ENCODE assay signal across 8 cellular contexts in the genomic region with DNA sequence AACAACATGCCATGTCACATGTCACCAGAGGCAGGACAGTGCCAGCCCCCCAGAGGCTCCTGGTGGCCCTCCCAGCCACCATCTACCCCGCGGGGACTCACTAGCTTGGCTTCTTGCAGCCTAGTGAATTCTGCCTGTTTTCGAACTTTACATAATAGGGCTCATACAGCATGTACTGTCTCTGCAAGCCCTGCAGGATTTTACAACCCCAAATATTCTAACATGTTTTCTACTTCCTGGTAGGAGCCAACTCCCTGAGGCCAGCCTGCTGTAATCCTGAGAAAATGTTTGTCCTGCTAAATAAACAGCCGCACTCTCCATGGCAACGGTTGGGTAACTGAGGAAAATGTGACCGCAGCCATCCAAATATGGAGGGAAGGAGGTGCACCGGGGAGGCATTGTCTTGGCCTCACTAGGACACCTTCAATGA. TPM values are rescaled to one million over a fixed set of nuclear protein-coding genes. Genes with fewer than 3 reads are reported as not detected.
DNase-seq lines count a peak whose midpoint lies in the region; ATAC-seq and TF ChIP-seq lines count a peak whose summit lies in the region.

No MANE protein-coding gene starts in this region.

- DNase-seq in Right ventricle myocardium inferior (ENCODE audit: missing footprints) (peak; percentile 76), cardiac septum (ENCODE audit: low spot score) (no peak), chondrocyte (ENCODE audit: low spot score) (no peak), right lobe of liver (peak; percentile 73 to 92 (median 84)), type B pancreatic cell (ENCODE audit: extremely low spot score, unreplicated experiment) (no peak), RKO (ENCODE audit: low spot score) (no peak), globus pallidus (ENCODE audit: low spot score) (no peak), NCI-H446 treated with DMSO at 0.1 percent for 48 hours (lab: John Stamatoyannopoulos, UW) (no peak)

- H3K36me3 Mint-ChIP-seq in chondrocyte (ENCODE audit: low read depth), result no peaks in the 10 kb centered on the region
- H3K36me3 Mint-ChIP-seq in type B pancreatic cell, result peaks cover 4% of the 10 kb centered on the region

- H3K27ac ChIP-seq in right lobe of liver, result peak overlapping the region; percentile 94 to 99 (median 94)

- no peaks in the 10 kb centered on the region for H3K27me3 ChIP-seq in right lobe of liver

- ATAC-seq in Right ventricle myocardium inferior, result peak; percentile 57
- peak; percentile 45 to 67 (median 54) for ATAC-seq in right lobe of liver

- no peak overlapping the region for H3K4me3 ChIP-seq in right lobe of liver

- H3K27me3 Mint-ChIP-seq in chondrocyte (ENCODE audit: low read depth) (no peaks in the 10 kb centered on the region), type B pancreatic cell (no peaks in the 10 kb centered on the region)

- no peaks in the 10 kb centered on the region for H3K36me3 ChIP-seq in right lobe of liver

- H3K4me1 Mint-ChIP-seq in chondrocyte (ENCODE audit: low read depth) (peaks cover 35% of the 10 kb centered on the region), type B pancreatic cell (ENCODE audit: unreplicated experiment) (peaks cover 52% of the 10 kb centered on the region)

- H3K9me3 Mint-ChIP-seq in chondrocyte (ENCODE audit: low read depth) (no peaks in the 10 kb centered on the region), type B pancreatic cell (no peaks in the 10 kb centered on the region)

- H3K4me3 Mint-ChIP-seq in chondrocyte (ENCODE audit: unreplicated experiment), result no peak overlapping the region
- H3K4me3 Mint-ChIP-seq in type B pancreatic cell, result peak overlapping the region; percentile 87

- H3K9me3 ChIP-seq in right lobe of liver, result no peaks in the 10 kb centered on the region

- intact Hi-C loops in Right ventricle myocardium inferior (cut with DNase I), result no loop called here
- intact Hi-C loops in cardiac septum (cut with DNase I), result no loop called here
- intact Hi-C loops in right lobe of liver (cut with DNase I), result no loop called here

- TF ChIP-seq CTCF in chondrocyte (IDR thresholded peaks at IDR 0.05) (no peak), right lobe of liver (IDR thresholded peaks at IDR 0.05) (peak in 1 of 4 donors; percentile 25), type B pancreatic cell (conservative IDR thresholded peaks at IDR 0.05) (peak; percentile 15)

- peak; percentile 36 for TF ChIP-seq POLR2A in right lobe of liver (IDR thresholded peaks at IDR 0.05)

- H3K27ac Mint-ChIP-seq in chondrocyte (ENCODE audit: unreplicated experiment) (peak overlapping the region; percentile 92), type B pancreatic cell (peak overlapping the region; percentile 96)

- 36% methylated on average over 7 of the region's 7 CpGs for WGBS in right lobe of liver (ENCODE audit: insufficient coverage, low coverage, low lambda C conversion rate, missing lambda C conversion rate)

- peaks cover 0 to 43% (median 14%) of the 10 kb centered on the region in 4 donors for H3K4me1 ChIP-seq in right lobe of liver

RNA-seq across cellular contexts. Expression of gene PER2, which starts 2.7 kb away (rescaled TPM):
- 4.7 TPM for total RNA-seq in Right ventricle myocardium inferior
- total RNA-seq in cardiac septum, result 13.0 TPM
- total RNA-seq in chondrocyte, result 2.7 to 3.3 TPM (median 2.9 TPM) in 3 replicates
- 10 to 100 TPM in 1 of 6 experiments, 1 to 10 TPM in 5; 4.5 to 12.5 (median 6.1) TPM for total RNA-seq in right lobe of liver
- 14.0 and 15.5 TPM in 2 replicates for total RNA-seq in type B pancreatic cell (ENCODE audit: low replicate concordance)

RNA-seq across cellular contexts. Expression of gene TRAF3IP1, which starts 34.6 kb away (rescaled TPM):
- 11.2 TPM for total RNA-seq in Right ventricle myocardium inferior
- total RNA-seq in cardiac septum, result 16.3 TPM
- 15.1 to 21.1 TPM (median 15.8 TPM) in 3 replicates for total RNA-seq in chondrocyte
- 10 to 100 TPM in 2 of 6 experiments, 1 to 10 TPM in 4; 4.6 to 12.0 (median 8.3) TPM for total RNA-seq in right lobe of liver
- 20.9 and 21.0 TPM in 2 replicates for total RNA-seq in type B pancreatic cell (ENCODE audit: low replicate concordance)

RNA-seq across cellular contexts. Expression of gene HES6, which starts 45.8 kb away (rescaled TPM):
- total RNA-seq in Right ventricle myocardium inferior, result 4.3 TPM
- 2.7 TPM for total RNA-seq in cardiac septum
- total RNA-seq in chondrocyte, result 16.2 to 33.3 TPM (median 16.5 TPM) in 3 replicates
- total RNA-seq in right lobe of liver, result 1 to 10 TPM; 1.7 to 8.3 (median 3.8) TPM
- total RNA-seq in type B pancreatic cell (ENCODE audit: low replicate concordance), result 12.0 and 24.4 TPM in 2 replicates

Comparison
In these comparisons a context has a peak if more than half of its experiments do, and no peak if none do; other contexts are left out.
1. DNase-seq: peak in Right ventricle myocardium inferior (single experiment) and right lobe of liver (3 of 3); none in cardiac septum (single experiment), chondrocyte (single experiment), type B pancreatic cell (single experiment), RKO (single experiment), globus pallidus (single experiment) and NCI-H446 treated with DMSO at 0.1 percent for 48 hours (single experiment).